33 cellular contexts compared by ENCODE assay signal in the genomic region with DNA sequence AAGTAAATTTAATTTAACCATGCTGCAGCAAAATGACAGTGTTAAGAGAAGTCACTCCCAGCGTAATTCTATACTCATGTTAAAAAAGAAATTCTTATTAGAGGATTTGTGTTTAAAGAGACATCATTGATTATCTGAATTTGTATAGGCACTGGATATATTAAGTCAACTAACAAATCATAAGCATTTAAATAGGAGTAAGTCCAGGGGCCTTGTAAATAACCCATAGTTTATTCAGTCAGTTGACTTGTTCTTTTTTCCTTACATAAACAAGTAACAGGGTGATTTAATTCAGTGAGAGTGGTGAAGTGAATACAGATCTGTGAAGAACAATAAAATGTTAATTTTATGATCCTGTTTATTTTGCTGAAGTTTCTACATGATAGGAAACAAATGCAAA. TPM values are rescaled to one million over a fixed set of nuclear protein-coding genes. Genes with fewer than 3 reads are reported as not detected.
DNase-seq lines count a peak whose midpoint lies in the region; ATAC-seq and TF ChIP-seq lines count a peak whose summit lies in the region.
"Had no signal": no experiment of that assay in that cellular context is flagged by ENCODE, and none has a peak within 500 bp of the region (broad histone marks: within the 10 kb centered on the region; RNA-seq: fewer than 3 reads in every experiment).

No MANE protein-coding gene starts in this region.

- H3K36me3 Mint-ChIP-seq in neural crest cell (ENCODE audit: low read depth): no peaks in the 10 kb centered on the region

- H3K9me3 Mint-ChIP-seq in neural crest cell: no peaks in the 10 kb centered on the region
- H3K9me3 Mint-ChIP-seq: CD14-positive monocyte; CD4-positive, alpha-beta T cell; CD8-positive, alpha-beta memory T cell; CD8-positive, alpha-beta T cell had no signal

- no peaks in the 10 kb centered on the region for H3K79me2 ChIP-seq in osteoblast (ENCODE audit: insufficient read depth, low read length)

- no peak overlapping the region for H2AFZ ChIP-seq in osteoblast (ENCODE audit: low read length)

- CTCF ChIA-PET in HEK293 (lab: Yijun Ruan, JAX): no interaction called here

- no peak overlapping the region for H3K4me2 ChIP-seq in osteoblast (ENCODE audit: insufficient read depth, low read length)
- H3K4me2 ChIP-seq: A549; BLaER1; BLaER1 treated with 17β-estradiol and CSF1 and Interleukin-3, amounts not matched to agents 10 nM and 100 nM had no signal

- no peak overlapping the region for H3K27ac ChIP-seq in HEK293 (ENCODE audit: extremely low read depth, low read depth, low read length)
- H3K27ac ChIP-seq in osteoblast (ENCODE audit: low read depth, low read length): no peak overlapping the region
- H3K27ac ChIP-seq: 22Rv1; A549; BLaER1; BLaER1 treated with 17β-estradiol and CSF1 and Interleukin-3, amounts not matched to agents 10 nM and 100 nM; C4-2B had no signal

- ATAC-seq in GM21367 (IDR thresholded peaks at IDR 0.05; ENCODE audit: unreplicated experiment): no peak
- ATAC-seq: A549; CD8-positive, alpha-beta T cell had no signal

- POLR2A ChIA-PET in HEK293 (lab: Yijun Ruan, JAX): no interaction called here

- H3K4me1 ChIP-seq in HEK293 (ENCODE audit: control insufficient read depth, insufficient read depth, low read length) (peaks cover 6% of the 10 kb centered on the region; the same call in 1 of the 2 replicates), osteoblast (ENCODE audit: insufficient read depth, low read length) (no peaks in the 10 kb centered on the region)
- H3K4me1 ChIP-seq: A549, BE2C, BLaER1, Caco-2 had no signal

- no peaks in the 10 kb centered on the region for H3K27me3 ChIP-seq in osteoblast (ENCODE audit: insufficient read depth, low read length)
- H3K27me3 ChIP-seq: BE2C; BLaER1; BLaER1 treated with 17β-estradiol and CSF1 and Interleukin-3, amounts not matched to agents 10 nM and 100 nM had no signal

- TF ChIP-seq CTCF in HEK293 (tag by site-specific recombination; IDR thresholded peaks at IDR 0.05) (no peak), neural crest cell (conservative IDR thresholded peaks at IDR 0.05) (no peak), osteoblast (IDR thresholded peaks at IDR 0.05; ENCODE audit: extremely low read depth, low read depth, low read length) (no peak)

- DNase-seq in neural crest cell (ENCODE audit: low read depth, low spot score) (no peak), osteoblast (ENCODE audit: insufficient read length, low spot score, missing footprints) (peak; percentile 68), anterior cingulate cortex (lab: John Stamatoyannopoulos, UW) (no peak), inferior parietal cortex (ENCODE audit: extremely low spot score) (no peak)
- DNase-seq: 8988T; ACHN; AML-193; BE2C; C1 segment of cervical spinal cord; Caco-2; Calu3; CD4-positive, alpha-beta memory T cell; CD4-positive, alpha-beta T cell; CD4-positive, CD25-positive, alpha-beta regulatory T cell; CD8-positive, alpha-beta memory T cell; CD8-positive, alpha-beta T cell; COR-L47; DMS 273 treated with DMSO at 0.1 percent for 48 hours; DMS153; DMS53; DMS79; DMS79 treated with DMSO at 0.1 percent for 48 hours; DND-41; EL had no signal

- H4K20me1 ChIP-seq in osteoblast (ENCODE audit: insufficient read depth, low read length): peaks cover 3% of the 10 kb centered on the region

- no peak overlapping the region for H3K4me3 Mint-ChIP-seq in neural crest cell
- H3K4me3 Mint-ChIP-seq: B cell; CD14-positive monocyte; CD4-positive, alpha-beta memory T cell; CD4-positive, alpha-beta T cell; CD4-positive, CD25-positive, alpha-beta regulatory T cell; CD8-positive, alpha-beta memory T cell; CD8-positive, alpha-beta T cell had no signal

- H3K27ac Mint-ChIP-seq in neural crest cell (ENCODE audit: unreplicated experiment): peak overlapping the region; percentile 64
- H3K27ac Mint-ChIP-seq: B cell; CD14-positive monocyte; CD4-positive, alpha-beta T cell; CD8-positive, alpha-beta T cell had no signal

- H3K4me3 ChIP-seq in HEK293 (ENCODE audit: low read depth, low read length) (no peak overlapping the region), osteoblast (ENCODE audit: insufficient read depth, low read length) (no peak overlapping the region)
- H3K4me3 ChIP-seq: A549; BLaER1; BLaER1 treated with 17β-estradiol and CSF1 and Interleukin-3, amounts not matched to agents 10 nM and 100 nM had no signal

- H3K27me3 Mint-ChIP-seq in neural crest cell (ENCODE audit: low read depth): no peaks in the 10 kb centered on the region
- H3K27me3 Mint-ChIP-seq: B cell; CD4-positive, alpha-beta memory T cell; CD4-positive, alpha-beta T cell; CD4-positive, CD25-positive, alpha-beta regulatory T cell; CD8-positive, alpha-beta memory T cell had no signal

- no peaks in the 10 kb centered on the region for H3K9me3 ChIP-seq in HEK293 (ENCODE audit: control insufficient read depth, insufficient read depth, low read depth, low read length)
- H3K9me3 ChIP-seq in osteoblast (ENCODE audit: low read depth, low read length): no peaks in the 10 kb centered on the region
- H3K9me3 ChIP-seq: A549; BE2C; BLaER1; BLaER1 treated with 17β-estradiol and CSF1 and Interleukin-3, amounts not matched to agents 10 nM and 100 nM; Caco-2 had no signal

- peaks cover 18% of the 10 kb centered on the region for H3K4me1 Mint-ChIP-seq in neural crest cell
- H3K4me1 Mint-ChIP-seq: B cell; CD4-positive, alpha-beta memory T cell had no signal

- H3K36me3 ChIP-seq in HEK293 (ENCODE audit: control insufficient read depth in 2 of 2, insufficient read depth in 1 of 2, low read length in 2 of 2) (no peaks in the 10 kb centered on the region; a peak in 1 of 3 replicates), osteoblast (ENCODE audit: insufficient read depth, low read length) (no peaks in the 10 kb centered on the region)

TF ChIP-seq in HEK293, 187 proteins besides CTCF, POLR2A, EP300 and RAD21:
- TF ChIP-seq, protein P1, sequence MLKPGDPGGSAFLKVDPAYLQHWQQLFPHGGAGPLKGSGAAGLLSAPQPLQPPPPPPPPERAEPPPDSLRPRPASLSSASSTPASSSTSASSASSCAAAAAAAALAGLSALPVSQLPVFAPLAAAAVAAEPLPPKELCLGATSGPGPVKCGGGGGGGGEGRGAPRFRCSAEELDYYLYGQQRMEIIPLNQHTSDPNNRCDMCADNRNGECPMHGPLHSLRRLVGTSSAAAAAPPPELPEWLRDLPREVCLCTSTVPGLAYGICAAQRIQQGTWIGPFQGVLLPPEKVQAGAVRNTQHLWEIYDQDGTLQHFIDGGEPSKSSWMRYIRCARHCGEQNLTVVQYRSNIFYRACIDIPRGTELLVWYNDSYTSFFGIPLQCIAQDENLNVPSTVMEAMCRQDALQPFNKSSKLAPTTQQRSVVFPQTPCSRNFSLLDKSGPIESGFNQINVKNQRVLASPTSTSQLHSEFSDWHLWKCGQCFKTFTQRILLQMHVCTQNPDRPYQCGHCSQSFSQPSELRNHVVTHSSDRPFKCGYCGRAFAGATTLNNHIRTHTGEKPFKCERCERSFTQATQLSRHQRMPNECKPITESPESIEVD (tag by site-specific recombination; IDR thresholded peaks at IDR 0.05): 0 out of 2 replicates have a peak, but pooled peaks have one; percentile 31
- no peak for TF ChIP-seq ZNF501 (tag by site-specific recombination; IDR thresholded peaks at IDR 0.05)

RNA-seq across cellular contexts. Expression of a gene that starts 22.4 kb away (rescaled TPM):
- total RNA-seq in neural crest cell (39.3 and 46.3 TPM in 2 replicates), osteoblast (7.4 and 16.6 TPM in 2 replicates)

RNA-seq across cellular contexts. Expression of a gene that starts 23.0 kb away (rescaled TPM):
- total RNA-seq in neural crest cell (21.1 and 23.3 TPM in 2 replicates), osteoblast (25.9 and 29.7 TPM in 2 replicates)
